In the genomic region with DNA sequence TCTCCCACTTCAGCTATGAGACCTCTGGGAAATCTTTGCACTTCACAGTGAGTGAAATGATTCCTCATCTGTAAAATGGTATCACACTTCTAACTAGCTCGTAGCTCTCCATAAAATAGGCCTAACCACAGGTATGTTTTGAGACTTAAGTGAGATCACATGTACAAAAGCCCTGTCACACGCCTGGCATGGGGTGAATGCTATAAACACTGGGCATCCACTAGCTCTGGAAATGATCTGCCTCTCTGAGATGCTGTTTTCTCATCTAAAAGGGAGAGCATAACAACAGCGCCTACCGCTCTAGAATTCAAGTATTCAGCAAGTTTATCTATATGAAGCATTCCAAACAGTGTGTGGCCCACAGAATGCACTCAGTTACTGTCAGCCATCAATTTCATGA, we compare ENCODE assay signal across 8 cellular contexts. TPM values are rescaled to one million over a fixed set of nuclear protein-coding genes. Genes with fewer than 3 reads are reported as not detected.
DNase-seq lines count a peak whose midpoint lies in the region; ATAC-seq and TF ChIP-seq lines count a peak whose summit lies in the region.

No MANE protein-coding gene starts in this region.

- H3K79me2 ChIP-seq in mammary epithelial cell (ENCODE audit: insufficient read depth, low read length) (peaks cover 72% of the 10 kb centered on the region), PC-3 (ENCODE audit: low read length) (peaks cover 71% of the 10 kb centered on the region)

- H3K4me3 Mint-ChIP-seq in MCF 10A (ENCODE audit: unreplicated experiment) = peak overlapping the region; percentile 92
- peak overlapping the region; percentile 87 for H3K4me3 Mint-ChIP-seq in activated T-helper 17 cell treated with anti-CD3 and anti-CD28 coated beads, Interleukin-2, amount 50 U/mL, for 72 hours
- H3K4me3 Mint-ChIP-seq in type B pancreatic cell = peak overlapping the region; percentile 97

- H3K9me3 ChIP-seq in mammary epithelial cell (replicated peaks; ENCODE audit: insufficient read depth, low read length) (no peaks in the 10 kb centered on the region), right lobe of liver (no peaks in the 10 kb centered on the region), PC-3 (ENCODE audit: low read length) (no peaks in the 10 kb centered on the region)

- H3K9me3 Mint-ChIP-seq in MCF 10A (ENCODE audit: unreplicated experiment) (no peaks in the 10 kb centered on the region), type B pancreatic cell (no peaks in the 10 kb centered on the region)
- H3K9me3 Mint-ChIP-seq in activated T-helper 17 cell treated with anti-CD3 and anti-CD28 coated beads, Interleukin-2, amount 50 U/mL, for 72 hours = no peaks in the 10 kb centered on the region

- no peaks in the 10 kb centered on the region for H4K20me1 ChIP-seq in mammary epithelial cell (ENCODE audit: insufficient read depth, low read length)
- H4K20me1 ChIP-seq in PC-3 (ENCODE audit: low read length) = 0 out of 2 replicates have a peak, but pooled peaks cover 5% of the 10 kb centered on the region

- no peaks in the 10 kb centered on the region for H3K27me3 Mint-ChIP-seq in MCF 10A (ENCODE audit: insufficient read depth, unreplicated experiment)
- no peaks in the 10 kb centered on the region for H3K27me3 Mint-ChIP-seq in activated T-helper 17 cell treated with anti-CD3 and anti-CD28 coated beads, Interleukin-2, amount 50 U/mL, for 72 hours
- H3K27me3 Mint-ChIP-seq in type B pancreatic cell = no peaks in the 10 kb centered on the region

- H3K4me3 ChIP-seq in mammary epithelial cell (replicated peaks in 1 of 3; ENCODE audit: insufficient read depth in 1 of 3, low read depth in 2 of 3, low read length in 3 of 3) = no peak overlapping the region
- peak overlapping the region; percentile 91 to 95 (median 94) for H3K4me3 ChIP-seq in right lobe of liver
- H3K4me3 ChIP-seq in PC-3 (ENCODE audit: low read length) = no peak overlapping the region

- H3K4me1 Mint-ChIP-seq in MCF 10A (ENCODE audit: insufficient read depth, unreplicated experiment) (peaks cover 25% of the 10 kb centered on the region), type B pancreatic cell (ENCODE audit: unreplicated experiment) (peaks cover 37% of the 10 kb centered on the region)
- H3K4me1 Mint-ChIP-seq in activated T-helper 17 cell treated with anti-CD3 and anti-CD28 coated beads, Interleukin-2, amount 50 U/mL, for 72 hours = peaks cover 21% of the 10 kb centered on the region

- peaks cover 32% of the 10 kb centered on the region for H3K4me1 ChIP-seq in mammary epithelial cell (ENCODE audit: insufficient read depth, low read length)
- peaks cover 0 to 60% (median 27%) of the 10 kb centered on the region in 4 donors for H3K4me1 ChIP-seq in right lobe of liver
- H3K4me1 ChIP-seq in PC-3 (ENCODE audit: insufficient read depth, low read length) = 0 out of 2 replicates have a peak, but pooled peaks cover 5% of the 10 kb centered on the region

- no peak overlapping the region for H3K9ac ChIP-seq in mammary epithelial cell (ENCODE audit: insufficient read depth, low read length)
- H3K9ac ChIP-seq in PC-3 (ENCODE audit: low read length) = no peak overlapping the region

- H3K27ac Mint-ChIP-seq in MCF 10A (ENCODE audit: low read depth, unreplicated experiment) (peak overlapping the region; percentile 100), type B pancreatic cell (peak overlapping the region; percentile 93)
- H3K27ac Mint-ChIP-seq in activated T-helper 17 cell treated with anti-CD3 and anti-CD28 coated beads, Interleukin-2, amount 50 U/mL, for 72 hours = peak overlapping the region; percentile 70

- no peak for TF ChIP-seq POLR2A in right lobe of liver (IDR thresholded peaks at IDR 0.05)

- no peaks in the 10 kb centered on the region for H3K27me3 ChIP-seq in mammary epithelial cell (ENCODE audit: insufficient read depth, low read length)
- H3K27me3 ChIP-seq in right lobe of liver = no peaks in the 10 kb centered on the region
- H3K27me3 ChIP-seq in PC-3 (ENCODE audit: low read length) = no peaks in the 10 kb centered on the region

- no TSS peak for BruUV-seq in MCF 10A (replicated peaks; lab: Mats Ljungman, UMichigan)
- no TSS peak for BruUV-seq in mammary epithelial cell (replicated peaks; lab: Mats Ljungman, UMichigan)
- no TSS peak for BruUV-seq in PC-3 (replicated peaks; lab: Mats Ljungman, UMichigan)

- no peaks in the 10 kb centered on the region for H3K36me3 ChIP-seq in mammary epithelial cell (ENCODE audit: insufficient read depth, low read length)
- H3K36me3 ChIP-seq in right lobe of liver = no peaks in the 10 kb centered on the region
- no peaks in the 10 kb centered on the region for H3K36me3 ChIP-seq in PC-3 (ENCODE audit: low read depth, low read length)

- H3K27ac ChIP-seq in mammary epithelial cell (ENCODE audit: insufficient read depth, low read depth, low read length) (no peak overlapping the region), right lobe of liver (peak overlapping the region in 2 of 3 donors; percentile 93 to 94), PC-3 (ENCODE audit: low read length) (no peak overlapping the region)

- WGBS in mammary epithelial cell (ENCODE audit: low coverage, missing lambda C conversion rate) = 68% methylated on average over 4 of the region's 4 CpGs
- 47% methylated on average over 4 of the region's 4 CpGs for WGBS in right lobe of liver (ENCODE audit: insufficient coverage, low coverage, low lambda C conversion rate, missing lambda C conversion rate)

- no peak for ATAC-seq in activated T-helper 17 cell treated with anti-CD3 and anti-CD28 coated beads, Interleukin-2, amount 50 U/mL, for 72 hours (replicated peaks)
- no peak for ATAC-seq in right lobe of liver
- ATAC-seq in PC-3 = no peak
- no peak for ATAC-seq in HG02759 (IDR thresholded peaks at IDR 0.05; ENCODE audit: unreplicated experiment)

- TF ChIP-seq CTCF in MCF 10A (IDR thresholded peaks at IDR 0.05; ENCODE audit: unreplicated experiment) = no peak
- no peak for TF ChIP-seq CTCF in mammary epithelial cell (conservative IDR thresholded peaks at IDR 0.05 in 1 of 2, IDR thresholded peaks at IDR 0.05 in 1 of 2; ENCODE audit: extremely low read depth in 1 of 2, insufficient read depth in 1 of 2, low read depth in 1 of 2, low read length in 2 of 2)
- TF ChIP-seq CTCF in right lobe of liver (IDR thresholded peaks at IDR 0.05) = no peak
- TF ChIP-seq CTCF in type B pancreatic cell (conservative IDR thresholded peaks at IDR 0.05) = no peak
- TF ChIP-seq CTCF in PC-3 (conservative IDR thresholded peaks at IDR 0.05; ENCODE audit: low read depth, low read length) = no peak

- dilution Hi-C loops in mammary epithelial cell (cut with HindIII; ENCODE audit: low sequenced_read_pairs) = no loop called here

- in situ Hi-C loops in mammary epithelial cell (cut with MboI; ENCODE audit: low sequenced_read_pairs in 2 of 2) = no loop called here

- H3K4me2 ChIP-seq in mammary epithelial cell (ENCODE audit: insufficient read depth, low read depth, low read length) (no peak overlapping the region), PC-3 (ENCODE audit: low read length) (no peak overlapping the region)

- H3K9me2 ChIP-seq in PC-3 (replicated peaks; ENCODE audit: low read length) = no peaks in the 10 kb centered on the region

- CTCF ChIA-PET in MCF 10A (lab: Yijun Ruan, JAX) = interaction anchor here (0.5 to 1.0 kb wide), 5 partner anchors 9 to 524 kb away, joined by 3 to 4 read pairs (median 3); no protein-coding TSS in a partner anchor
- CTCF ChIA-PET in mammary epithelial cell (lab: Charles Lee; ENCODE audit: low non-redundant PET) = no interaction called here
- CTCF ChIA-PET in PC-3 (lab: Charles Lee) = no interaction called here

- H2AFZ ChIP-seq in mammary epithelial cell (ENCODE audit: low read depth, low read length) (no peak overlapping the region), PC-3 (ENCODE audit: low read length) (no peak overlapping the region)

- DNase-seq in MCF 10A (ENCODE audit: unreplicated experiment) = no peak
- no peak for DNase-seq in mammary epithelial cell
- DNase-seq in right lobe of liver = no peak
- no peak for DNase-seq in type B pancreatic cell (ENCODE audit: extremely low spot score, unreplicated experiment)
- no peak for DNase-seq in PC-3
- DNase-seq in NCI-H1105 treated with DMSO at 0.1 percent for 48 hours (lab: John Stamatoyannopoulos, UW) = no peak

- peaks cover 4% of the 10 kb centered on the region for H3K36me3 Mint-ChIP-seq in MCF 10A (ENCODE audit: insufficient read depth, unreplicated experiment)
- peaks cover 6% of the 10 kb centered on the region for H3K36me3 Mint-ChIP-seq in activated T-helper 17 cell treated with anti-CD3 and anti-CD28 coated beads, Interleukin-2, amount 50 U/mL, for 72 hours (ENCODE audit: low read depth)
- no peaks in the 10 kb centered on the region for H3K36me3 Mint-ChIP-seq in type B pancreatic cell

- intact Hi-C loops in MCF 10A (cut with micrococcal nuclease) = no loop called here
- intact Hi-C loops in mammary epithelial cell (cut with micrococcal nuclease) = loop anchor here (5.0 kb wide), 1 partner anchor 64 kb away; a partner anchor contains a TSS
- intact Hi-C loops in right lobe of liver (cut with DNase I) = no loop called here
- intact Hi-C loops in PC-3 (cut with micrococcal nuclease) = no loop called here

- POLR2A ChIA-PET in MCF 10A (lab: Yijun Ruan, JAX) (no interaction called here), PC-3 (lab: Charles Lee; ENCODE audit: unreplicated experiment) (no interaction called here)

- no peaks in the 10 kb centered on the region for H3F3A ChIP-seq in PC-3 (ENCODE audit: low read length, unreplicated experiment)

RNA-seq across cellular contexts. Expression of a gene that starts 2.2 kb away (rescaled TPM):
- 108 and 111 TPM in 2 replicates for total RNA-seq in MCF 10A (2022)
- 100 to 1,000 TPM in 1 of 2 donors, 10 to 100 TPM in 1; 87.5 to 124 TPM for total RNA-seq in mammary epithelial cell
- polyA plus RNA-seq in mammary epithelial cell = 116 TPM
- 261 TPM for polyA minus RNA-seq in mammary epithelial cell
- 100 to 1,000 TPM; 123 to 163 TPM for total RNA-seq in activated T-helper 17 cell treated with anti-CD3 and anti-CD28 coated beads, Interleukin-2, amount 50 U/mL, for 72 hours
- total RNA-seq in right lobe of liver = 100 to 1,000 TPM in 3 of 6 experiments, 10 to 100 TPM in 3; 83.2 to 132 (median 107) TPM
- total RNA-seq in type B pancreatic cell (ENCODE audit: low replicate concordance) = 138 and 149 TPM in 2 replicates
- 80.6 and 84.9 TPM in 2 replicates for total RNA-seq in PC-3 (2014; rRNA removed)

RNA-seq across cellular contexts. Expression of a gene that starts 56.4 kb away (rescaled TPM):
- total RNA-seq in MCF 10A (2022) = 2.1 and 2.2 TPM in 2 replicates
- total RNA-seq in mammary epithelial cell = under 1 TPM in 1 of 2 donors, not detected in 1; 0.26 TPM
- not detected for polyA plus RNA-seq in mammary epithelial cell
- polyA minus RNA-seq in mammary epithelial cell = not detected
- total RNA-seq in activated T-helper 17 cell treated with anti-CD3 and anti-CD28 coated beads, Interleukin-2, amount 50 U/mL, for 72 hours = under 1 TPM; 0.28 to 0.48 TPM
- total RNA-seq in right lobe of liver = 1 to 10 TPM; 1.5 to 8.7 (median 3.9) TPM
- 0.60 and 0.98 TPM in 2 replicates for total RNA-seq in type B pancreatic cell (ENCODE audit: low replicate concordance)
- total RNA-seq in PC-3 (2014; rRNA removed) = not detected in 2 replicates

Comparison
In these comparisons a context has a peak if more than half of its experiments do, and no peak if none do; other contexts are left out.
1. H3K27ac ChIP-seq: peak in right lobe of liver (2 of 3); none in mammary epithelial cell (single experiment) and PC-3 (single experiment).
2. H3K4me3 ChIP-seq: peak in right lobe of liver (3 of 3); none in mammary epithelial cell (0 of 3) and PC-3 (single experiment).
3. Peak in every context shown above with its lines, with median percentiles within 50 percentile points of each other: H3K27ac Mint-ChIP-seq and H3K4me3 Mint-ChIP-seq.